ENCODE assay signal across 17 cellular contexts in genomic region chr10:17848646-17849045, GRCh38. TPM values are rescaled to one million over a fixed set of nuclear protein-coding genes. Genes with fewer than 3 reads are reported as not detected.
DNase-seq lines count a peak whose midpoint lies in the region; ATAC-seq and TF ChIP-seq lines count a peak whose summit lies in the region.
"Had no signal": no experiment of that assay in that cellular context is flagged by ENCODE, and none has a peak within 500 bp of the region (broad histone marks: within the 10 kb centered on the region; RNA-seq: fewer than 3 reads in every experiment).

No MANE protein-coding gene starts in this region.

- H3K9ac ChIP-seq in BLaER1 = 0 out of 2 replicates have a peak overlapping the region, but pooled peaks have one; percentile 41
- H3K9ac ChIP-seq in adipocyte (ENCODE audit: low read length) = peak overlapping the region; percentile 18
- H3K9ac ChIP-seq: GM23248 had no signal

- no peaks in the 10 kb centered on the region for H3K36me3 ChIP-seq in BLaER1
- no peaks in the 10 kb centered on the region for H3K36me3 ChIP-seq in HEK293 (ENCODE audit: control insufficient read depth in 2 of 2, insufficient read depth in 1 of 2, low read length in 2 of 2)
- no peaks in the 10 kb centered on the region for H3K36me3 ChIP-seq in adipocyte (ENCODE audit: control insufficient read depth, insufficient read depth, low read length, severe bottlenecking)
- no peaks in the 10 kb centered on the region for H3K36me3 ChIP-seq in body of pancreas (replicated peaks in 1 of 2; ENCODE audit: insufficient read depth in 1 of 2, low read depth in 2 of 2)
- H3K36me3 ChIP-seq: BE2C, HAP-1 had no signal

- ATAC-seq in body of pancreas = no peak

- POLR2A ChIA-PET in HEK293 (lab: Yijun Ruan, JAX) = no interaction called here

- H3K4me1 ChIP-seq in BLaER1 (peaks cover 67% of the 10 kb centered on the region), HEK293 (ENCODE audit: control insufficient read depth, insufficient read depth, low read length) (no peaks in the 10 kb centered on the region), adipocyte (ENCODE audit: control insufficient read depth, insufficient read depth, low read length) (peaks cover 12% of the 10 kb centered on the region), body of pancreas (no peaks in the 10 kb centered on the region)
- H3K4me1 ChIP-seq: HAP-1 had no signal

- CTCF ChIA-PET in HEK293 (lab: Yijun Ruan, JAX) = interaction anchor here (1.3 to 4.0 kb wide), 8 partner anchors 10 to 390 kb away, joined by 3 to 16 read pairs (median 8); no protein-coding TSS in a partner anchor

- no peak for TF ChIP-seq POLR2A in body of pancreas (IDR thresholded peaks at IDR 0.05)

- no peak for DNase-seq in adipocyte (ENCODE audit: low read depth)
- DNase-seq in amygdala (lab: John Stamatoyannopoulos, UW) = no peak
- no peak for DNase-seq in activated gamma-delta T cell treated with Interleukin-2 at 50 U/mL for 16 hours
- DNase-seq in body of pancreas = no peak
- DNase-seq: ACHN; BE2C; CD4-positive, alpha-beta memory T cell; DMS153; DMS79; GF-D8; GM23248 had no signal

- H3K27ac ChIP-seq in BLaER1 (peak overlapping the region; percentile 70), HEK293 (ENCODE audit: extremely low read depth, low read depth, low read length) (no peak overlapping the region), body of pancreas (no peak overlapping the region)
- H3K27ac ChIP-seq: GM23248 had no signal

- H4K20me1 ChIP-seq in BLaER1 = no peaks in the 10 kb centered on the region

- H3K9me3 ChIP-seq in BLaER1 (no peaks in the 10 kb centered on the region), HEK293 (ENCODE audit: control insufficient read depth, insufficient read depth, low read depth, low read length) (no peaks in the 10 kb centered on the region), adipocyte (ENCODE audit: control insufficient read depth, low read length) (no peaks in the 10 kb centered on the region), body of pancreas (no peaks in the 10 kb centered on the region)
- H3K9me3 ChIP-seq: BE2C, HAP-1 had no signal

- no peak overlapping the region for H3K4me3 ChIP-seq in BLaER1
- no peak overlapping the region for H3K4me3 ChIP-seq in HEK293 (ENCODE audit: low read depth, low read length)
- no peak overlapping the region for H3K4me3 ChIP-seq in adipocyte (ENCODE audit: low read length)
- no peak overlapping the region for H3K4me3 ChIP-seq in body of pancreas
- H3K4me3 ChIP-seq: GM23248, HAP-1 had no signal

- H3K27me3 ChIP-seq in BLaER1 (no peaks in the 10 kb centered on the region), adipocyte (replicated peaks; ENCODE audit: control insufficient read depth, insufficient read depth, low read length) (no peaks in the 10 kb centered on the region), body of pancreas (no peaks in the 10 kb centered on the region)
- H3K27me3 ChIP-seq: BE2C had no signal

- no peak for TF ChIP-seq CTCF in HEK293 (tag by site-specific recombination; IDR thresholded peaks at IDR 0.05)
- no peak for TF ChIP-seq CTCF in body of pancreas (IDR thresholded peaks at IDR 0.05)

- peak overlapping the region; percentile 71 for H3K4me2 ChIP-seq in BLaER1

- intact Hi-C loops in body of pancreas (cut with DNase I) = no loop called here

- WGBS in body of pancreas, 2 donors = 75 to 80% methylated on average over 5 of the region's 5 CpGs

TF ChIP-seq in HEK293, 187 proteins besides CTCF, POLR2A, EP300 and RAD21:
- TF ChIP-seq SCRT1 (tag by site-specific recombination; IDR thresholded peaks at IDR 0.05; ENCODE audit: borderline replicate concordance) = peak; percentile 44
- TF ChIP-seq, protein P1, sequence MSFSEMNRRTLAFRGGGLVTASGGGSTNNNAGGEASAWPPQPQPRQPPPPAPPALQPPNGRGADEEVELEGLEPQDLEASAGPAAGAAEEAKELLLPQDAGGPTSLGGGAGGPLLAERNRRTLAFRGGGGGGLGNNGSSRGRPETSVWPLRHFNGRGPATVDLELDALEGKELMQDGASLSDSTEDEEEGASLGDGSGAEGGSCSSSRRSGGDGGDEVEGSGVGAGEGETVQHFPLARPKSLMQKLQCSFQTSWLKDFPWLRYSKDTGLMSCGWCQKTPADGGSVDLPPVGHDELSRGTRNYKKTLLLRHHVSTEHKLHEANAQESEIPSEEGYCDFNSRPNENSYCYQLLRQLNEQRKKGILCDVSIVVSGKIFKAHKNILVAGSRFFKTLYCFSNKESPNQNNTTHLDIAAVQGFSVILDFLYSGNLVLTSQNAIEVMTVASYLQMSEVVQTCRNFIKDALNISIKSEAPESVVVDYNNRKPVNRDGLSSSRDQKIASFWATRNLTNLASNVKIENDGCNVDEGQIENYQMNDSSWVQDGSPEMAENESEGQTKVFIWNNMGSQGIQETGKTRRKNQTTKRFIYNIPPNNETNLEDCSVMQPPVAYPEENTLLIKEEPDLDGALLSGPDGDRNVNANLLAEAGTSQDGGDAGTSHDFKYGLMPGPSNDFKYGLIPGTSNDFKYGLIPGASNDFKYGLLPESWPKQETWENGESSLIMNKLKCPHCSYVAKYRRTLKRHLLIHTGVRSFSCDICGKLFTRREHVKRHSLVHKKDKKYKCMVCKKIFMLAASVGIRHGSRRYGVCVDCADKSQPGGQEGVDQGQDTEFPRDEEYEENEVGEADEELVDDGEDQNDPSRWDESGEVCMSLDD (tag by site-specific recombination; IDR thresholded peaks at IDR 0.05) = no peak
- TF ChIP-seq SCRT2 (tag by site-specific recombination; IDR thresholded peaks at IDR 0.05) = peak; percentile 87
- TF ChIP-seq ZFP41 (tag by site-specific recombination; IDR thresholded peaks at IDR 0.05; ENCODE audit: borderline replicate concordance) = no peak

RNA-seq across cellular contexts. Expression of gene MRC1, which starts 39.5 kb away (rescaled TPM):
- 10 to 100 TPM; 10.2 to 19.5 TPM for total RNA-seq in body of pancreas
- total RNA-seq: A172, GM23248, H4, HT-29 had no signal
